1 cellular context compared by ENCODE assay signal in the genomic region with DNA sequence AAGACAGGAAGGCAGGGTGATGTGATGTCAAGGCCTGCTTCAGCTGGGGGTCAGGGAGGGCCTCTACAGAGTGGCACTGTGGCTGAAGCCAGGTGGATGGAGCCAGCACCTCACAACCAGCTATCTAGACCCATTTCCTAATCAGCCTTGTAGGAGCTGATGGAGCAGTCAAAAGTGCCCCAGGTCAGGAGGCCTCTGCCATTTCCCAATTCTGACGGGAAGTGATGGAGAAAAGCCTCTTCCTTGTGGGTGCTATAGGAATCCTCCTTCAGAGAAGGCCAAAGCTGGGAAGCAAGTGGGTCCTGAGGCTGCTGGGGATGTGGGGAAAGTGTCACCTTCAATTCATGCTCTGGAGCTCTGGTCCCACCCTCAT.
TF ChIP-seq lines count a peak whose summit lies in the region.

No MANE protein-coding gene starts in this region.

TF ChIP-seq in IMR-90, 13 proteins besides CTCF, POLR2A, EP300 and RAD21:
- TF ChIP-seq NFE2L2 (IDR thresholded peaks at IDR 0.05; ENCODE audit: low read depth, low read length) (no peak), MAFK (IDR thresholded peaks at IDR 0.05; ENCODE audit: low read depth, low read length) (no peak), RCOR1 (IDR thresholded peaks at IDR 0.05; ENCODE audit: insufficient replicate concordance, low read length) (no peak), MXI1 (IDR thresholded peaks at IDR 0.05; ENCODE audit: borderline replicate concordance, low read depth, low read length) (no peak), SMC3 (IDR thresholded peaks at IDR 0.05; ENCODE audit: low read depth, low read length) (no peak), CHD1 (IDR thresholded peaks at IDR 0.05; ENCODE audit: low read depth, low read length) (no peak), RFX5 (IDR thresholded peaks at IDR 0.05; ENCODE audit: low read depth, low read length) (no peak), FOS (IDR thresholded peaks at IDR 0.05; ENCODE audit: low read depth, low read length) (no peak), CEBPB (IDR thresholded peaks at IDR 0.05; ENCODE audit: low read depth, low read length) (no peak), MAZ (IDR thresholded peaks at IDR 0.05; ENCODE audit: borderline replicate concordance, low read depth, low read length) (no peak), BHLHE40 (IDR thresholded peaks at IDR 0.05; ENCODE audit: low read depth, low read length) (no peak)
- TF ChIP-seq, protein P1, sequence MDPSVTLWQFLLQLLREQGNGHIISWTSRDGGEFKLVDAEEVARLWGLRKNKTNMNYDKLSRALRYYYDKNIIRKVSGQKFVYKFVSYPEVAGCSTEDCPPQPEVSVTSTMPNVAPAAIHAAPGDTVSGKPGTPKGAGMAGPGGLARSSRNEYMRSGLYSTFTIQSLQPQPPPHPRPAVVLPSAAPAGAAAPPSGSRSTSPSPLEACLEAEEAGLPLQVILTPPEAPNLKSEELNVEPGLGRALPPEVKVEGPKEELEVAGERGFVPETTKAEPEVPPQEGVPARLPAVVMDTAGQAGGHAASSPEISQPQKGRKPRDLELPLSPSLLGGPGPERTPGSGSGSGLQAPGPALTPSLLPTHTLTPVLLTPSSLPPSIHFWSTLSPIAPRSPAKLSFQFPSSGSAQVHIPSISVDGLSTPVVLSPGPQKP (IDR thresholded peaks at IDR 0.05; ENCODE audit: borderline replicate concordance, low read depth, low read length), result no peak
- TF ChIP-seq, protein P2, sequence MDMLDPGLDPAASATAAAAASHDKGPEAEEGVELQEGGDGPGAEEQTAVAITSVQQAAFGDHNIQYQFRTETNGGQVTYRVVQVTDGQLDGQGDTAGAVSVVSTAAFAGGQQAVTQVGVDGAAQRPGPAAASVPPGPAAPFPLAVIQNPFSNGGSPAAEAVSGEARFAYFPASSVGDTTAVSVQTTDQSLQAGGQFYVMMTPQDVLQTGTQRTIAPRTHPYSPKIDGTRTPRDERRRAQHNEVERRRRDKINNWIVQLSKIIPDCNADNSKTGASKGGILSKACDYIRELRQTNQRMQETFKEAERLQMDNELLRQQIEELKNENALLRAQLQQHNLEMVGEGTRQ (IDR thresholded peaks at IDR 0.05; ENCODE audit: low read depth, low read length), result no peak
